ENCODE assay signal across 8 cellular contexts in genomic region chr15:99106417-99107220, GRCh38. TPM values are rescaled to one million over a fixed set of nuclear protein-coding genes. Genes with fewer than 3 reads are reported as not detected.
DNase-seq lines count a peak whose midpoint lies in the region; TF ChIP-seq lines count a peak whose summit lies in the region.

No MANE protein-coding gene starts in this region.

- H3K27ac ChIP-seq in cardiac muscle cell (no peak overlapping the region), prostate gland (peak overlapping the region; percentile 77 to 83)

- DNase-seq in EL = peak; percentile 23
- peak in 1 of 2 donors; percentile 57 for DNase-seq in cardiac muscle cell (ENCODE audit: low read depth in 1 of 2, low spot score in 1 of 2)
- DNase-seq in prostate gland (ENCODE audit: low spot score) = no peak
- no peak for DNase-seq in DMS153 treated with DMSO at 0.1 percent for 48 hours (lab: John Stamatoyannopoulos, UW; ENCODE audit: unreplicated experiment)
- no peak for DNase-seq in OCI-M2 (lab: John Stamatoyannopoulos, UW; ENCODE audit: unreplicated experiment)
- DNase-seq in GF-D8 (lab: John Stamatoyannopoulos, UW) = no peak
- DNase-seq in Kasumi-1 (lab: John Stamatoyannopoulos, UW) = no peak

- TF ChIP-seq CTCF in WI38 (IDR thresholded peaks at IDR 0.05; ENCODE audit: low read depth, low read length) (no peak), cardiac muscle cell (IDR thresholded peaks at IDR 0.05; ENCODE audit: low read depth, low read length) (no peak), prostate gland (IDR thresholded peaks at IDR 0.05) (no peak)

- peaks cover 9% of the 10 kb centered on the region for H3K4me1 ChIP-seq in cardiac muscle cell (ENCODE audit: low read depth)
- H3K4me1 ChIP-seq in prostate gland (replicated peaks) = no peaks in the 10 kb centered on the region

- no peaks in the 10 kb centered on the region for H3K36me3 ChIP-seq in cardiac muscle cell
- no peaks in the 10 kb centered on the region for H3K36me3 ChIP-seq in prostate gland

- H3K9me3 ChIP-seq in cardiac muscle cell (ENCODE audit: low read depth) (no peaks in the 10 kb centered on the region), prostate gland (no peaks in the 10 kb centered on the region)

- 57% methylated on average over 15 of the region's 15 CpGs for WGBS in prostate gland

- H3K27me3 ChIP-seq in cardiac muscle cell = peaks cover 48% of the 10 kb centered on the region
- no peaks in the 10 kb centered on the region for H3K27me3 ChIP-seq in prostate gland (replicated peaks; ENCODE audit: insufficient read depth)

- intact Hi-C loops in prostate gland (cut with DNase I) = loop anchor here (5.0 to 10.0 kb wide), 3 partner anchors 66 to 598 kb away; partner anchors contain the start of gene MEF2A

- peak overlapping the region; percentile 66 for H3K4me3 ChIP-seq in WI38 (ENCODE audit: low read depth, low read length)
- H3K4me3 ChIP-seq in cardiac muscle cell = peak overlapping the region; percentile 33
- peak overlapping the region; percentile 50 to 51 for H3K4me3 ChIP-seq in prostate gland

- TF ChIP-seq POLR2A in prostate gland (IDR thresholded peaks at IDR 0.05) = no peak

RNA-seq across cellular contexts. Expression of gene SYNM, which starts 1.7 kb away (rescaled TPM):
- total RNA-seq in cardiac muscle cell = 4.8 and 8.0 TPM in 2 replicates
- 2.3 and 5.4 TPM in 2 replicates for polyA plus RNA-seq in cardiac muscle cell
- 100 to 1,000 TPM; 181 to 185 TPM for total RNA-seq in prostate gland

Comparison
In these comparisons a context has a peak if more than half of its experiments do, and no peak if none do; other contexts are left out.
1. RNA of gene SYNM, which starts 1.7 kb away (total RNA-seq): 181 to 185 TPM in prostate gland; 4.8 to 8.0 TPM in cardiac muscle cell; every median in the first group is over 10 times any median in the second.
2. Peak in every context shown above with its lines, with median percentiles within 50 percentile points of each other: H3K4me3 ChIP-seq.